ENCODE assay signal across 8 cellular contexts in genomic region chr22:30968015-30968923, GRCh38. TPM values are rescaled to one million over a fixed set of nuclear protein-coding genes. Genes with fewer than 3 reads are reported as not detected.
DNase-seq lines count a peak whose midpoint lies in the region; ATAC-seq and TF ChIP-seq lines count a peak whose summit lies in the region.

TSS of gene MORC2 (minus strand) at chr22:30968774. CDS start at chr22:30967889, 885 bp downstream.

- peaks cover 10% of the 10 kb centered on the region for H3K9me3 ChIP-seq in RWPE2 (ENCODE audit: severe bottlenecking)
- peaks cover 44% of the 10 kb centered on the region for H3K9me3 ChIP-seq in endodermal cell (ENCODE audit: control insufficient read depth, low read length)
- H3K9me3 ChIP-seq in tibial nerve = peaks cover 0 to 45% (median 15%) of the 10 kb centered on the region in 4 donors

- peak within 1 kb of the TSS; percentile 91 for H3K27ac ChIP-seq in C4-2B
- H3K27ac ChIP-seq in RWPE2 (ENCODE audit: poor library complexity, severe bottlenecking) = peak within 1 kb of the TSS; percentile 73
- peak within 1 kb of the TSS; percentile 88 for H3K27ac ChIP-seq in endodermal cell (ENCODE audit: low read depth, low read length)
- H3K27ac ChIP-seq in tibial nerve = peak within 1 kb of the TSS; percentile 92 to 99 (median 98)

- H3K4me1 ChIP-seq in RWPE2 (ENCODE audit: insufficient read depth, poor library complexity, severe bottlenecking) (peaks cover 6% of the 10 kb centered on the region), endodermal cell (ENCODE audit: control insufficient read depth, insufficient read depth, low read length) (no peaks in the 10 kb centered on the region), tibial nerve (peaks cover 0 to 25% (median 7%) of the 10 kb centered on the region in 4 donors)

- no peak for TF ChIP-seq EP300 in tibial nerve (IDR thresholded peaks at IDR 0.05)

- H3K4me1 Mint-ChIP-seq in endodermal cell (peaks cover 31% of the 10 kb centered on the region), mesothelial cell of epicardium (peaks cover 15% of the 10 kb centered on the region)

- TF ChIP-seq CTCF in C4-2B (conservative IDR thresholded peaks at IDR 0.05) (no peak), RWPE2 (IDR thresholded peaks at IDR 0.05; ENCODE audit: poor library complexity, severe bottlenecking) (no peak), endodermal cell (conservative IDR thresholded peaks at IDR 0.05) (no peak), mesothelial cell of epicardium (IDR thresholded peaks at IDR 0.05; ENCODE audit: unreplicated experiment) (no peak), tibial nerve (IDR thresholded peaks at IDR 0.05) (no peak)

- H3K36me3 ChIP-seq in RWPE2 (ENCODE audit: low read depth) (peaks cover 59% of the 10 kb centered on the region), endodermal cell (ENCODE audit: control insufficient read depth, insufficient read depth, low read length) (peaks cover 49% of the 10 kb centered on the region), tibial nerve (peaks cover 6 to 41% (median 15%) of the 10 kb centered on the region in 3 donors)

- WGBS in endodermal cell (ENCODE audit: insufficient coverage in 1 of 2, insufficient read length in 1 of 2), 2 experiments = 16 to 47% methylated on average over 11 to 53 of the region's 53 CpGs
- 17 to 56% methylated on average over 16 to 52 of the region's 53 CpGs for WGBS in tibial nerve, 2 donors

- H3K27me3 ChIP-seq in RWPE2 (ENCODE audit: insufficient read depth, poor library complexity, severe bottlenecking) (no peaks in the 10 kb centered on the region), endodermal cell (ENCODE audit: control insufficient read depth, insufficient read depth, low read length, poor library complexity, severe bottlenecking) (no peaks in the 10 kb centered on the region), tibial nerve (no peaks in the 10 kb centered on the region)

- H3K36me3 Mint-ChIP-seq in endodermal cell (ENCODE audit: low read depth) (peaks cover 56% of the 10 kb centered on the region), mesothelial cell of epicardium (peaks cover 73% of the 10 kb centered on the region)

- H3K4me3 ChIP-seq in RWPE2 (ENCODE audit: severe bottlenecking) = peak within 1 kb of the TSS; percentile 52
- H3K4me3 ChIP-seq in endodermal cell (ENCODE audit: low read length) = peak within 1 kb of the TSS; percentile 97
- peak within 1 kb of the TSS; percentile 77 to 99 (median 86) for H3K4me3 ChIP-seq in tibial nerve

- peaks cover 49% of the 10 kb centered on the region for H3K9me3 Mint-ChIP-seq in endodermal cell
- H3K9me3 Mint-ChIP-seq in mesothelial cell of epicardium = peaks cover 48% of the 10 kb centered on the region

- H3K4me3 Mint-ChIP-seq in endodermal cell = peak within 1 kb of the TSS; percentile 85
- peak within 1 kb of the TSS; percentile 82 for H3K4me3 Mint-ChIP-seq in mesothelial cell of epicardium

- TF ChIP-seq POLR2A in tibial nerve (IDR thresholded peaks at IDR 0.05) = no peak

- peak; percentile 15 for ATAC-seq in GM19023 (IDR thresholded peaks at IDR 0.05; ENCODE audit: unreplicated experiment)
- ATAC-seq in HG03354 (IDR thresholded peaks at IDR 0.05; ENCODE audit: poor library complexity, severe bottlenecking, unreplicated experiment) = peak; percentile 35
- ATAC-seq in RWPE2 (ENCODE audit: low read depth) = 0 out of 3 replicates have a peak, but pooled peaks have one; percentile 4

- H3K27me3 Mint-ChIP-seq in endodermal cell (ENCODE audit: insufficient read depth) (peaks cover 2% of the 10 kb centered on the region), mesothelial cell of epicardium (ENCODE audit: low read depth) (no peaks in the 10 kb centered on the region)

- peak within 1 kb of the TSS; percentile 96 for H3K27ac Mint-ChIP-seq in endodermal cell
- H3K27ac Mint-ChIP-seq in mesothelial cell of epicardium = peak within 1 kb of the TSS; percentile 96

- DNase-seq in RWPE2 (ENCODE audit: low spot score) (peak; percentile 55), endodermal cell (peak; percentile 92), mesothelial cell of epicardium (ENCODE audit: low spot score in 2 of 2, unreplicated experiment in 2 of 2) (no peak), tibial nerve (ENCODE audit: low spot score in 2 of 2) (no peak), CD1c-positive myeloid dendritic cell (ENCODE audit: extremely low spot score) (no peak)

- H3K9ac ChIP-seq in endodermal cell (ENCODE audit: extremely low read depth, low read length, poor library complexity, severe bottlenecking) = peak within 1 kb of the TSS; percentile 81

RNA-seq across cellular contexts. Expression of gene MORC2, which starts in this region (rescaled TPM):
- 10 to 100 TPM; 34.9 to 36.3 TPM for total RNA-seq in endodermal cell
- polyA plus RNA-seq in endodermal cell (2013, experiment 1 of 2) = 31.7 TPM
- polyA plus RNA-seq in endodermal cell (2013, experiment 2 of 2) = 36.8 TPM
- 39.0 to 45.1 TPM (median 41.2 TPM) in 3 replicates for total RNA-seq in mesothelial cell of epicardium
- 10 to 100 TPM; 18.0 to 22.0 (median 21.0) TPM for total RNA-seq in tibial nerve

Comparison
In these comparisons a context has a peak if more than half of its experiments do, and no peak if none do; other contexts are left out.
1. DNase-seq: peak in RWPE2 (single experiment) and endodermal cell (single experiment); none in mesothelial cell of epicardium (0 of 2), tibial nerve (0 of 2) and CD1c-positive myeloid dendritic cell (single experiment).
2. Peak in every context shown above with its lines, with median percentiles within 50 percentile points of each other: H3K27ac ChIP-seq, ATAC-seq and H3K4me3 ChIP-seq.